In the genomic region with DNA sequence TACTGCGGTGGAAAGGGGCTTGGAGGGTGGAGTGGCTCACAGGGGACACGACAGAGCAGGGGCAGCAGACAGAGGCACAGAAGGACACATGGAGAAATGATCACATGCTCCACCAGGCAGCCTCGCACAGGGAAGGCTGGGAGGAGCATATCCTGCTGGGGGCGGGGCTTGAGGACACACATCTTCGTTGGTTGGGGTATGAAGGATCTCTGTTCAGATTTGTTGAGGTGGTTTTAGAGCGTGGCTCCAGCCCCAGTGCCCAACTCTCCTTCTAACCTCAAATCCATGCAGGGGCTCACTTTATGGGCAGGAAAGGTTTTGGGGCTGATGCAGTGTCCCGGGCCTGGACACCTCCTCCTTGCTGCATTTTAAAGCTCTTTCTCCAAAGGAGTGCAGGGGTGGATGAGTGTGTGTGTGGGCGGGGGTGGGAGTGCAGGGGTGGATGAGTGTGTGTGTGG, we compare ENCODE assay signal across 1 cellular context.
A peak's percentile ranks its signal among the peaks of the same experiment; 100 is the strongest.
TF ChIP-seq lines count a peak whose summit lies in the region.

No MANE protein-coding gene starts in this region.

TF ChIP-seq in HEK293, 187 proteins besides CTCF, POLR2A, EP300 and RAD21 (continued from another document):
- TF ChIP-seq, protein P1, sequence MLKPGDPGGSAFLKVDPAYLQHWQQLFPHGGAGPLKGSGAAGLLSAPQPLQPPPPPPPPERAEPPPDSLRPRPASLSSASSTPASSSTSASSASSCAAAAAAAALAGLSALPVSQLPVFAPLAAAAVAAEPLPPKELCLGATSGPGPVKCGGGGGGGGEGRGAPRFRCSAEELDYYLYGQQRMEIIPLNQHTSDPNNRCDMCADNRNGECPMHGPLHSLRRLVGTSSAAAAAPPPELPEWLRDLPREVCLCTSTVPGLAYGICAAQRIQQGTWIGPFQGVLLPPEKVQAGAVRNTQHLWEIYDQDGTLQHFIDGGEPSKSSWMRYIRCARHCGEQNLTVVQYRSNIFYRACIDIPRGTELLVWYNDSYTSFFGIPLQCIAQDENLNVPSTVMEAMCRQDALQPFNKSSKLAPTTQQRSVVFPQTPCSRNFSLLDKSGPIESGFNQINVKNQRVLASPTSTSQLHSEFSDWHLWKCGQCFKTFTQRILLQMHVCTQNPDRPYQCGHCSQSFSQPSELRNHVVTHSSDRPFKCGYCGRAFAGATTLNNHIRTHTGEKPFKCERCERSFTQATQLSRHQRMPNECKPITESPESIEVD (tag by site-specific recombination; IDR thresholded peaks at IDR 0.05) = no peak
- TF ChIP-seq ZNF394 (tag by site-specific recombination; IDR thresholded peaks at IDR 0.05; ENCODE audit: borderline replicate concordance) (no peak), SP3 (tag by site-specific recombination; IDR thresholded peaks at IDR 0.05) (peak; percentile 52), ZNF623 (tag by site-specific recombination; IDR thresholded peaks at IDR 0.05) (no peak), ZNF48 (tag by site-specific recombination; IDR thresholded peaks at IDR 0.05) (no peak), ZBTB17 (tag by site-specific recombination; IDR thresholded peaks at IDR 0.05) (peak; percentile 60), SCRT1 (tag by site-specific recombination; IDR thresholded peaks at IDR 0.05; ENCODE audit: borderline replicate concordance) (no peak), ZNF24 (tag by site-specific recombination; IDR thresholded peaks at IDR 0.05) (peak; percentile 43; the same call in 1 of the 2 replicates), ZFHX2 (tag by site-specific recombination; conservative IDR thresholded peaks at IDR 0.05) (peak; percentile 74), ZFP37 (tag by site-specific recombination; IDR thresholded peaks at IDR 0.05) (0 out of 2 replicates have a peak, but pooled peaks have one; percentile 31), SP2 (tag by site-specific recombination; IDR thresholded peaks at IDR 0.05) (peak; percentile 58), ZBTB1 (tag by site-specific recombination; IDR thresholded peaks at IDR 0.05) (no peak), ZNF501 (tag by site-specific recombination; IDR thresholded peaks at IDR 0.05) (0 out of 2 replicates have a peak, but pooled peaks have one; percentile 38), ZXDB (tag by site-specific recombination; IDR thresholded peaks at IDR 0.05) (peak; percentile 83), OVOL3 (tag by site-specific recombination; IDR thresholded peaks at IDR 0.05) (no peak), ZNF629 (tag by site-specific recombination; IDR thresholded peaks at IDR 0.05) (no peak), EGR2 (tag by site-specific recombination; IDR thresholded peaks at IDR 0.05; ENCODE audit: low read depth) (peak; percentile 48; the same call in 1 of the 2 replicates), ZNF624 (tag by site-specific recombination; IDR thresholded peaks at IDR 0.05) (no peak), ZNF776 (tag by site-specific recombination; IDR thresholded peaks at IDR 0.05; ENCODE audit: borderline replicate concordance) (no peak), ZBTB20 (tag by site-specific recombination; IDR thresholded peaks at IDR 0.05) (peak; percentile 94), IKZF3 (tag by site-specific recombination; IDR thresholded peaks at IDR 0.05) (peak; percentile 61; the same call in 1 of the 2 replicates), ZNF416 (tag by site-specific recombination; IDR thresholded peaks at IDR 0.05) (no peak)
- TF ChIP-seq, protein P2, sequence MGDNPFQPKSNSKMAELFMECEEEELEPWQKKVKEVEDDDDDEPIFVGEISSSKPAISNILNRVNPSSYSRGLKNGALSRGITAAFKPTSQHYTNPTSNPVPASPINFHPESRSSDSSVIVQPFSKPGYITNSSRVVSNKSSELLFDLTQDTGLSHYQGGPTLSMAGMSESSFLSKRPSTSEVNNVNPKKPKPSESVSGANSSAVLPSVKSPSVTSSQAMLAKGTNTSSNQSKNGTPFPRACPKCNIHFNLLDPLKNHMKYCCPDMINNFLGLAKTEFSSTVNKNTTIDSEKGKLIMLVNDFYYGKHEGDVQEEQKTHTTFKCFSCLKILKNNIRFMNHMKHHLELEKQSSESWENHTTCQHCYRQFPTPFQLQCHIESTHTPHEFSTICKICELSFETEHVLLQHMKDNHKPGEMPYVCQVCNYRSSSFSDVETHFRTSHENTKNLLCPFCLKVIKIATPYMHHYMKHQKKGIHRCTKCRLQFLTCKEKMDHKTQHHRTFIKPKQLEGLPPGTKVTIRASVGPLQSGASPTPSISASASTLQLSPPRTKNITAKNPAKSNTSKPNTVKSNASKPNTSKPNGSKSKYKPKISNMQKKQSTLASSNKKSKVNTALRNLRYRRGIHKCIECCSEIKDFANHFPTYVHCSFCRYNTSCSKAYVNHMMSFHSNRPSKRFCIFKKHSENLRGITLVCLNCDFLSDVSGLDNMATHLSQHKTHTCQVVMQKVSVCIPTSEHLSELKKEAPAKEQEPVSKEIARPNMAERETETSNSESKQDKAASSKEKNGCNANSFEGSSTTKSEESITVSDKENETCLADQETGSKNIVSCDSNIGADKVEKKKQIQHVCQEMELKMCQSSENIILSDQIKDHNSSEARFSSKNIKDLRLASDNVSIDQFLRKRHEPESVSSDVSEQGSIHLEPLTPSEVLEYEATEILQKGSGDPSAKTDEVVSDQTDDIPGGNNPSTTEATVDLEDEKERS (tag by site-specific recombination; IDR thresholded peaks at IDR 0.05) = no peak
- TF ChIP-seq, protein P3, sequence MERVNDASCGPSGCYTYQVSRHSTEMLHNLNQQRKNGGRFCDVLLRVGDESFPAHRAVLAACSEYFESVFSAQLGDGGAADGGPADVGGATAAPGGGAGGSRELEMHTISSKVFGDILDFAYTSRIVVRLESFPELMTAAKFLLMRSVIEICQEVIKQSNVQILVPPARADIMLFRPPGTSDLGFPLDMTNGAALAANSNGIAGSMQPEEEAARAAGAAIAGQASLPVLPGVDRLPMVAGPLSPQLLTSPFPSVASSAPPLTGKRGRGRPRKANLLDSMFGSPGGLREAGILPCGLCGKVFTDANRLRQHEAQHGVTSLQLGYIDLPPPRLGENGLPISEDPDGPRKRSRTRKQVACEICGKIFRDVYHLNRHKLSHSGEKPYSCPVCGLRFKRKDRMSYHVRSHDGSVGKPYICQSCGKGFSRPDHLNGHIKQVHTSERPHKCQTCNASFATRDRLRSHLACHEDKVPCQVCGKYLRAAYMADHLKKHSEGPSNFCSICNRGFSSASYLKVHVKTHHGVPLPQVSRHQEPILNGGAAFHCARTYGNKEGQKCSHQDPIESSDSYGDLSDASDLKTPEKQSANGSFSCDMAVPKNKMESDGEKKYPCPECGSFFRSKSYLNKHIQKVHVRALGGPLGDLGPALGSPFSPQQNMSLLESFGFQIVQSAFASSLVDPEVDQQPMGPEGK (tag by site-specific recombination; IDR thresholded peaks at IDR 0.05) = peak; percentile 17; the same call in 1 of the 2 replicates
- TF ChIP-seq, protein P4, sequence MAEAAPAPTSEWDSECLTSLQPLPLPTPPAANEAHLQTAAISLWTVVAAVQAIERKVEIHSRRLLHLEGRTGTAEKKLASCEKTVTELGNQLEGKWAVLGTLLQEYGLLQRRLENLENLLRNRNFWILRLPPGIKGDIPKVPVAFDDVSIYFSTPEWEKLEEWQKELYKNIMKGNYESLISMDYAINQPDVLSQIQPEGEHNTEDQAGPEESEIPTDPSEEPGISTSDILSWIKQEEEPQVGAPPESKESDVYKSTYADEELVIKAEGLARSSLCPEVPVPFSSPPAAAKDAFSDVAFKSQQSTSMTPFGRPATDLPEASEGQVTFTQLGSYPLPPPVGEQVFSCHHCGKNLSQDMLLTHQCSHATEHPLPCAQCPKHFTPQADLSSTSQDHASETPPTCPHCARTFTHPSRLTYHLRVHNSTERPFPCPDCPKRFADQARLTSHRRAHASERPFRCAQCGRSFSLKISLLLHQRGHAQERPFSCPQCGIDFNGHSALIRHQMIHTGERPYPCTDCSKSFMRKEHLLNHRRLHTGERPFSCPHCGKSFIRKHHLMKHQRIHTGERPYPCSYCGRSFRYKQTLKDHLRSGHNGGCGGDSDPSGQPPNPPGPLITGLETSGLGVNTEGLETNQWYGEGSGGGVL (tag by site-specific recombination; IDR thresholded peaks at IDR 0.05) = peak; percentile 28; the same call in 1 of the 2 replicates
